In the genomic region with DNA sequence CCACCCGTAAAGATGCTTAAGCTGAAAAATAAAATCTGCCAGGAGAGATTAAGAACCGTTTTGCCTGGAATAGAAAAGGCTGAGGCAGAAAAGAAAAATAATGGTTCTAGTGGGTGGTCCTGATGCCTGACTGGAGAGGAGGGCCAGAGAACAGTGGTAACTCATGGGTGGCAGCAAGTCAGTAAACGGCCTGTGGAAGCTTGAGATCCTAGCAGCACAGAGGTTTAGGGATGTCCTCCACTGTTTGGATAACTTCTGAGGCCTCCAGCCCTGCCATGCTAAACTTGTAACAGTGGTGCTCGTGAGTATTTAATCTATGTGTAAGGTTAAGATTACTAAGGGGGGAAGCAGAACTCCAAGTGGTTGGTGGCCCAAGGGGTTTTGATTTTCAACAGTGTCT, we compare ENCODE assay signal across 13 cellular contexts. TPM values are rescaled to one million over a fixed set of nuclear protein-coding genes. Genes with fewer than 3 reads are reported as not detected.
DNase-seq lines count a peak whose midpoint lies in the region; ATAC-seq and TF ChIP-seq lines count a peak whose summit lies in the region.
"Had no signal": no experiment of that assay in that cellular context is flagged by ENCODE, and none has a peak within 500 bp of the region (broad histone marks: within the 10 kb centered on the region; RNA-seq: fewer than 3 reads in every experiment).

No MANE protein-coding gene starts in this region.

- H2AFZ ChIP-seq in neural progenitor cell (replicated peaks) = no peak overlapping the region

- peaks cover 5% of the 10 kb centered on the region for H3K79me2 ChIP-seq in neural progenitor cell (ENCODE audit: low read depth)

- no peaks in the 10 kb centered on the region for H3K27me3 ChIP-seq in neural progenitor cell

- H3K4me1 ChIP-seq in neural progenitor cell = peaks cover 18% of the 10 kb centered on the region

- peaks cover 3% of the 10 kb centered on the region for H3F3A ChIP-seq in neural progenitor cell (ENCODE audit: low read depth)

- DNase-seq in stimulated activated naive CD8-positive, alpha-beta T cell treated with anti-CD3 and anti-CD28 coated beads, Interleukin-15, amount 100 ng/mL, for 72 hours = no peak
- no peak for DNase-seq in stimulated activated naive CD8-positive, alpha-beta T cell treated with anti-CD3 and anti-CD28 coated beads, Interleukin-15, Interleukin-2, amounts not matched to agents 100 U/mL and 50 U/mL, for 24 hours
- DNase-seq in activated T-helper 1 cell treated with anti-CD3 and anti-CD28 coated beads, Interleukin-12 subunit alpha, Interleukin-12 subunit beta, Interleukin-2, Interleukin-4 antibody, amounts not matched to agents 30 ng/mL and 10 ng/mL and 1 ng/mL, durations not matched to agents 14 hours and 24 hours and 36 hours (ENCODE audit: low spot score) = no peak
- DNase-seq in neural progenitor cell (ENCODE audit: low spot score) (peak; percentile 33), DMS 273 (lab: John Stamatoyannopoulos, UW; ENCODE audit: unreplicated experiment) (no peak)
- DNase-seq in stimulated activated CD4-positive, alpha-beta T cell treated with anti-CD3 and anti-CD28 coated beads, Interleukin-4, amount 100 ng/mL, for 1 hour = no peak
- DNase-seq: DMS153, EL, NCI-H345, NCI-H526 treated with DMSO at 0.1 percent for 48 hours, SHP77 treated with DMSO at 0.1 percent for 48 hours had no signal

- peak overlapping the region; percentile 21 to 66 for H3K27ac Mint-ChIP-seq in stimulated activated naive CD8-positive, alpha-beta T cell treated with anti-CD3 and anti-CD28 coated beads, Interleukin-15, amount 100 ng/mL, for 72 hours
- peak overlapping the region; percentile 34 for H3K27ac Mint-ChIP-seq in activated T-helper 1 cell treated with anti-CD3 and anti-CD28 coated beads, Interleukin-12 subunit alpha, Interleukin-12 subunit beta, Interleukin-2, Interleukin-4 antibody, amounts not matched to agents 30 ng/mL and 10 ng/mL and 1 ng/mL, durations not matched to agents 14 hours and 24 hours and 36 hours
- H3K27ac Mint-ChIP-seq in neural progenitor cell = no peak overlapping the region

- no peaks in the 10 kb centered on the region for H3K9me3 Mint-ChIP-seq in stimulated activated naive CD8-positive, alpha-beta T cell treated with anti-CD3 and anti-CD28 coated beads, Interleukin-15, amount 100 ng/mL, for 72 hours
- H3K9me3 Mint-ChIP-seq in activated T-helper 1 cell treated with anti-CD3 and anti-CD28 coated beads, Interleukin-12 subunit alpha, Interleukin-12 subunit beta, Interleukin-2, Interleukin-4 antibody, amounts not matched to agents 30 ng/mL and 10 ng/mL and 1 ng/mL, durations not matched to agents 14 hours and 24 hours and 36 hours = no peaks in the 10 kb centered on the region
- H3K9me3 Mint-ChIP-seq in neural progenitor cell = no peaks in the 10 kb centered on the region

- H3K4me1 Mint-ChIP-seq in stimulated activated naive CD8-positive, alpha-beta T cell treated with anti-CD3 and anti-CD28 coated beads, Interleukin-15, amount 100 ng/mL, for 72 hours = peaks cover 6% of the 10 kb centered on the region
- peaks cover 28% of the 10 kb centered on the region for H3K4me1 Mint-ChIP-seq in activated T-helper 1 cell treated with anti-CD3 and anti-CD28 coated beads, Interleukin-12 subunit alpha, Interleukin-12 subunit beta, Interleukin-2, Interleukin-4 antibody, amounts not matched to agents 30 ng/mL and 10 ng/mL and 1 ng/mL, durations not matched to agents 14 hours and 24 hours and 36 hours (ENCODE audit: low read depth)
- peaks cover 6% of the 10 kb centered on the region for H3K4me1 Mint-ChIP-seq in neural progenitor cell

- no peak for ATAC-seq in stimulated activated naive CD8-positive, alpha-beta T cell treated with anti-CD3 and anti-CD28 coated beads, Interleukin-15, amount 100 ng/mL, for 72 hours
- ATAC-seq in stimulated activated naive CD8-positive, alpha-beta T cell treated with anti-CD3 and anti-CD28 coated beads, Interleukin-15, Interleukin-2, amounts not matched to agents 100 U/mL and 50 U/mL, for 24 hours = no peak
- no peak for ATAC-seq in GM19035 (IDR thresholded peaks at IDR 0.05; ENCODE audit: unreplicated experiment)

- H4K20me1 ChIP-seq in neural progenitor cell (ENCODE audit: low read depth) = peaks cover 28% of the 10 kb centered on the region

- H3K27me3 Mint-ChIP-seq in stimulated activated naive CD8-positive, alpha-beta T cell treated with anti-CD3 and anti-CD28 coated beads, Interleukin-15, amount 100 ng/mL, for 72 hours = no peaks in the 10 kb centered on the region
- no peaks in the 10 kb centered on the region for H3K27me3 Mint-ChIP-seq in activated T-helper 1 cell treated with anti-CD3 and anti-CD28 coated beads, Interleukin-12 subunit alpha, Interleukin-12 subunit beta, Interleukin-2, Interleukin-4 antibody, amounts not matched to agents 30 ng/mL and 10 ng/mL and 1 ng/mL, durations not matched to agents 14 hours and 24 hours and 36 hours (ENCODE audit: insufficient read depth)
- no peaks in the 10 kb centered on the region for H3K27me3 Mint-ChIP-seq in neural progenitor cell (ENCODE audit: insufficient read depth, low read depth)

- H3K36me3 Mint-ChIP-seq in activated T-helper 1 cell treated with anti-CD3 and anti-CD28 coated beads, Interleukin-12 subunit alpha, Interleukin-12 subunit beta, Interleukin-2, Interleukin-4 antibody, amounts not matched to agents 30 ng/mL and 10 ng/mL and 1 ng/mL, durations not matched to agents 14 hours and 24 hours and 36 hours (ENCODE audit: low read depth) = peaks cover 29% of the 10 kb centered on the region
- H3K36me3 Mint-ChIP-seq in neural progenitor cell = peaks cover 10% of the 10 kb centered on the region

- no peaks in the 10 kb centered on the region for H3K9me3 ChIP-seq in neural progenitor cell (ENCODE audit: low read depth)

- H3K9ac ChIP-seq in neural progenitor cell = no peak overlapping the region

- H3K4me2 ChIP-seq in neural progenitor cell = no peak overlapping the region

- no peak for TF ChIP-seq CTCF in neural progenitor cell (IDR thresholded peaks at IDR 0.05)

- H3K4me3 ChIP-seq in neural progenitor cell = no peak overlapping the region

- H3K4me3 Mint-ChIP-seq in stimulated activated naive CD8-positive, alpha-beta T cell treated with anti-CD3 and anti-CD28 coated beads, Interleukin-15, amount 100 ng/mL, for 72 hours = no peak overlapping the region
- H3K4me3 Mint-ChIP-seq in activated T-helper 1 cell treated with anti-CD3 and anti-CD28 coated beads, Interleukin-12 subunit alpha, Interleukin-12 subunit beta, Interleukin-2, Interleukin-4 antibody, amounts not matched to agents 30 ng/mL and 10 ng/mL and 1 ng/mL, durations not matched to agents 14 hours and 24 hours and 36 hours = no peak overlapping the region
- H3K4me3 Mint-ChIP-seq in neural progenitor cell = no peak overlapping the region

- H3K36me3 ChIP-seq in neural progenitor cell = no peaks in the 10 kb centered on the region

- no peak overlapping the region for H3K27ac ChIP-seq in neural progenitor cell
- H3K27ac ChIP-seq: C4-2B had no signal

- intact Hi-C loops in activated T-helper 1 cell treated with anti-CD3 and anti-CD28 coated beads, Interleukin-12 subunit alpha, Interleukin-12 subunit beta, Interleukin-2, Interleukin-4 antibody, amounts not matched to agents 30 ng/mL and 10 ng/mL and 1 ng/mL, durations not matched to agents 14 hours and 24 hours and 36 hours (cut with micrococcal nuclease) = no loop called here

RNA-seq across cellular contexts. Expression of gene PHAF1, which starts 21.2 kb away (rescaled TPM):
- total RNA-seq in activated T-helper 1 cell treated with anti-CD3 and anti-CD28 coated beads, Interleukin-12 subunit alpha, Interleukin-12 subunit beta, Interleukin-2, Interleukin-4 antibody, amounts not matched to agents 30 ng/mL and 10 ng/mL and 1 ng/mL, durations not matched to agents 14 hours and 24 hours and 36 hours = 20.5 and 20.6 TPM in 2 replicates
- 29.1 and 31.5 TPM in 2 replicates for total RNA-seq in neural progenitor cell (ENCODE audit: low replicate concordance)

RNA-seq across cellular contexts. Expression of gene CBFB, which starts 59.6 kb away (rescaled TPM):
- total RNA-seq in activated T-helper 1 cell treated with anti-CD3 and anti-CD28 coated beads, Interleukin-12 subunit alpha, Interleukin-12 subunit beta, Interleukin-2, Interleukin-4 antibody, amounts not matched to agents 30 ng/mL and 10 ng/mL and 1 ng/mL, durations not matched to agents 14 hours and 24 hours and 36 hours = 171 and 175 TPM in 2 replicates
- total RNA-seq in neural progenitor cell (ENCODE audit: low replicate concordance) = 64.7 and 95.5 TPM in 2 replicates
